In genomic region chr6:36822506-36823269, GRCh38 we compare ENCODE assay signal across 18 cellular contexts. TPM values are rescaled to one million over a fixed set of nuclear protein-coding genes. Genes with fewer than 3 reads are reported as not detected.
DNase-seq lines count a peak whose midpoint lies in the region; ATAC-seq and TF ChIP-seq lines count a peak whose summit lies in the region.
"Had no signal": no experiment of that assay in that cellular context is flagged by ENCODE, and none has a peak within 500 bp of the region (broad histone marks: within the 10 kb centered on the region; RNA-seq: fewer than 3 reads in every experiment).

No MANE protein-coding gene starts in this region.

- TF ChIP-seq EP300 in esophagus muscularis mucosa (IDR thresholded peaks at IDR 0.05): no peak

- WGBS in esophagus muscularis mucosa: 82% methylated on average over 14 of the region's 19 CpGs

- H3K36me3 ChIP-seq in BE2C: no peaks in the 10 kb centered on the region
- H3K36me3 ChIP-seq in esophagus muscularis mucosa: peaks cover 0 to 3% (median 0%) of the 10 kb centered on the region in 4 donors

- TF ChIP-seq POLR2A in esophagus muscularis mucosa (IDR thresholded peaks at IDR 0.05; ENCODE audit: low read depth): no peak

- TF ChIP-seq CTCF in BE2C (IDR thresholded peaks at IDR 0.05; ENCODE audit: low read depth, low read length) (no peak), esophagus muscularis mucosa (IDR thresholded peaks at IDR 0.05) (no peak)

- peak; percentile 30 for DNase-seq in BE2C
- peak; percentile 36 for DNase-seq in SK-N-DZ (ENCODE audit: low spot score)
- DNase-seq in esophagus muscularis mucosa (ENCODE audit: extremely low spot score): no peak
- DNase-seq in non-pigmented ciliary epithelial cell (ENCODE audit: low read depth): peak; percentile 18
- no peak for DNase-seq in hypothalamus (lab: John Stamatoyannopoulos, UW)
- no peak for DNase-seq in NK-92 treated with Interleukin-12 subunit alpha and Interleukin-12 subunit beta, amount 100 ng/mL, for 24 hours (lab: John Stamatoyannopoulos, UW)
- no peak for DNase-seq in NCI-H526 (lab: John Stamatoyannopoulos, UW)
- DNase-seq: activated CD4-positive, alpha-beta T cell treated with anti-CD3 and anti-CD28 coated beads, Interleukin-2, amount 50 U/mL, for 1 hour; anterior cingulate cortex; COR-L47; GOT3; NCI-H1694 treated with DMSO at 0.1 percent for 48 hours; SHP77 treated with DMSO at 0.1 percent for 48 hours; stimulated activated CD4-positive, alpha-beta T cell treated with anti-CD3 and anti-CD28 coated beads, Interleukin-12 subunit alpha, Interleukin-12 subunit beta, amount 100 ng/mL, for 4 hours; T1000 had no signal

- H3K4me1 ChIP-seq in BE2C: peaks cover 17% of the 10 kb centered on the region
- peaks cover 10 to 47% (median 26%) of the 10 kb centered on the region in 4 donors for H3K4me1 ChIP-seq in esophagus muscularis mucosa

- H3K4me3 ChIP-seq in BE2C (ENCODE audit: low read depth, low read length) (no peak overlapping the region), esophagus muscularis mucosa (no peak overlapping the region)

- H3K27ac ChIP-seq in esophagus muscularis mucosa (replicated peaks in 1 of 4): peak overlapping the region; percentile 23 to 59 (median 44)
- H3K27ac ChIP-seq: KMS-11 had no signal

- intact Hi-C loops in esophagus muscularis mucosa (cut with DNase I): no loop called here

- no peak for ATAC-seq in GM19467 (IDR thresholded peaks at IDR 0.05; ENCODE audit: unreplicated experiment)
- ATAC-seq: activated T-helper 17 cell treated with anti-CD3 and anti-CD28 coated beads, Interleukin-2, amount 50 U/mL, for 72 hours had no signal

- H3K9me3 ChIP-seq in BE2C (no peaks in the 10 kb centered on the region), esophagus muscularis mucosa (no peaks in the 10 kb centered on the region)

- H3K27me3 ChIP-seq in BE2C: no peaks in the 10 kb centered on the region
- H3K27me3 ChIP-seq in esophagus muscularis mucosa: no peaks in the 10 kb centered on the region

RNA-seq across cellular contexts. Expression of gene CPNE5, which starts 16.6 kb away (rescaled TPM):
- polyA plus RNA-seq in BE2C (2012; ENCODE audit: insufficient read depth, insufficient read length, low read depth): not detected
- polyA plus RNA-seq in SK-N-DZ (2014; cell fraction: cytosol; rRNA removed): 0.09 and 0.37 TPM in 2 replicates
- polyA plus RNA-seq in SK-N-DZ (2014; cell fraction: nucleus; rRNA removed): 0.07 and 0.27 TPM in 2 replicates
- 1 to 10 TPM; 2.1 to 4.6 (median 2.6) TPM for total RNA-seq in esophagus muscularis mucosa

RNA-seq across cellular contexts. Expression of gene PPIL1, which starts 51.9 kb away (rescaled TPM):
- polyA plus RNA-seq in BE2C (2012; ENCODE audit: insufficient read depth, insufficient read length, low read depth): 69.1 TPM
- polyA plus RNA-seq in SK-N-DZ (2014; cell fraction: cytosol; rRNA removed): 92.8 and 98.3 TPM in 2 replicates
- 40.9 and 44.3 TPM in 2 replicates for polyA plus RNA-seq in SK-N-DZ (2014; cell fraction: nucleus; rRNA removed)
- 10 to 100 TPM; 17.6 to 30.3 (median 25.4) TPM for total RNA-seq in esophagus muscularis mucosa

Comparison
In these comparisons a context has a peak if more than half of its experiments do, and no peak if none do; other contexts are left out.
1. DNase-seq: peak in BE2C (single experiment), SK-N-DZ (single experiment) and non-pigmented ciliary epithelial cell (single experiment); none in esophagus muscularis mucosa (single experiment), hypothalamus (0 of 51), NK-92 treated with Interleukin-12 subunit alpha and Interleukin-12 subunit beta, amount 100 ng/mL, for 24 hours (single experiment) and NCI-H526 (0 of 2).